In the genomic region with DNA sequence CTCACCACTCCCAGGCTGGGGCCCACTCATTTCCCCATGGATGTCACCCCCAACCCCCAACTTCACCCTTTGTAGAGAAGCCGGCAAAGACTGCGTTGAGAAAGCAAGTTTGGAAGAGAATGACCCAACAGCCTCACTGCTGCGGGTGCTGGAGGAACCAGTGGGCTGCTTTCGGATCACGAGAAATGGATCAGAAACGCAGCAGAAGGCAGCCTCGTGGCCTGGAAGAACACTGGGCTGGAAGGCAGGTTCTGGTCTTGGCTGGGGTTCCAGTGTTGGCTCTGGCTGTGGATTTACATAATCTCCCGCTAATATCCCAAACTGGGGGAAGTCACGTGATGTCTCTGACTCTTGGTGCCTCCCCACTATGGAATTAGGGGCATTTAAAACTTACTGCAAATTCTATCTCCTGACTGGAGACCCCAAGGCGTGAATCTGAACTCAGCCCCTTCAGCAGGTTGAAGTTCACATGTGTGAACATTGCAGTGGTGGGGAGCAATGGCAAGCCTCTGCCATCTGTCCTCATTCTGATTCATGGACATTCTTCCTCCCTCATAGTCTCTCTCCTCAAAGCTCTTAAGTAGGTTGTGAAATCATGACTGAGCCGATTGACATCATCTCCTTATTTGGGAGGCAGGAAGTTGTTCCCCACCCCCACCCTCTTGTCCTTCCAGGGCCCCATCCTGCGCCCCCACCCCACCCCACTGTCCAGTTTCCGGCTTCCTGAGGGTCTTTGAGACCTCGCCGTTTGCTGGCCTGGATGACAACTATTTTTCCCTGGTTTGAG, we compare ENCODE assay signal across 11 cellular contexts. TPM values are rescaled to one million over a fixed set of nuclear protein-coding genes. Genes with fewer than 3 reads are reported as not detected.
DNase-seq lines count a peak whose midpoint lies in the region; ATAC-seq and TF ChIP-seq lines count a peak whose summit lies in the region.
"Had no signal": no experiment of that assay in that cellular context is flagged by ENCODE, and none has a peak within 500 bp of the region (broad histone marks: within the 10 kb centered on the region; RNA-seq: fewer than 3 reads in every experiment).

No MANE protein-coding gene starts in this region.

- H3K4me3 ChIP-seq in skeletal muscle cell (ENCODE audit: low read depth, low read length): no peak overlapping the region
- no peak overlapping the region for H3K4me3 ChIP-seq in CD8-positive, alpha-beta T cell (ENCODE audit: low read depth, low read length)
- H3K4me3 ChIP-seq: SJSA1 had no signal

- no peaks in the 10 kb centered on the region for H3K36me3 Mint-ChIP-seq in CD8-positive, alpha-beta T cell

- H3K27ac ChIP-seq in CD8-positive, alpha-beta T cell (ENCODE audit: low read depth, low read length): no peak overlapping the region
- H3K27ac ChIP-seq: SJSA1 had no signal

- no peaks in the 10 kb centered on the region for H3K4me1 Mint-ChIP-seq in CD8-positive, alpha-beta T cell (ENCODE audit: low read depth)

- no peaks in the 10 kb centered on the region for H3K36me3 ChIP-seq in CD8-positive, alpha-beta T cell (ENCODE audit: insufficient read depth, low read length)
- H3K36me3 ChIP-seq: SJSA1 had no signal

- peak; percentile 53 for DNase-seq in H4 (ENCODE audit: low spot score)
- peak; percentile 28 for DNase-seq in astrocyte of the hippocampus (ENCODE audit: low read depth, low spot score)
- DNase-seq in left ventricle myocardium superior: peak; percentile 73
- DNase-seq in skeletal muscle cell (ENCODE audit: low read depth): peak; percentile 73
- no peak for DNase-seq in DMS53 (lab: John Stamatoyannopoulos, UW)
- no peak for DNase-seq in CD8-positive, alpha-beta T cell
- no peak for DNase-seq in GDM1 (lab: John Stamatoyannopoulos, UW)
- no peak for DNase-seq in activated CD4-positive, alpha-beta T cell treated with anti-CD3 and anti-CD28 coated beads for 1 hour
- DNase-seq: activated naive CD4-positive, alpha-beta T cell treated with anti-CD3 and anti-CD28 coated beads for 36 hours; DMS79 had no signal

- POLR2A ChIA-PET in CD8-positive, alpha-beta T cell (lab: Charles Lee): no interaction called here

- no peaks in the 10 kb centered on the region for H3K4me1 ChIP-seq in CD8-positive, alpha-beta T cell (ENCODE audit: insufficient read depth, low read length)

- no peak overlapping the region for H3K4me3 Mint-ChIP-seq in CD8-positive, alpha-beta T cell
- H3K4me3 Mint-ChIP-seq: activated naive CD4-positive, alpha-beta T cell treated with anti-CD3 and anti-CD28 coated beads for 36 hours had no signal

- no peak overlapping the region for H3K27ac Mint-ChIP-seq in CD8-positive, alpha-beta T cell
- H3K27ac Mint-ChIP-seq: activated naive CD4-positive, alpha-beta T cell treated with anti-CD3 and anti-CD28 coated beads for 36 hours had no signal

- H3K27me3 ChIP-seq in CD8-positive, alpha-beta T cell (ENCODE audit: insufficient read depth, low read length): peaks cover 9% of the 10 kb centered on the region
- H3K27me3 ChIP-seq: SJSA1 had no signal

- H3K9me3 Mint-ChIP-seq in CD8-positive, alpha-beta T cell: no peaks in the 10 kb centered on the region
- H3K9me3 Mint-ChIP-seq: activated naive CD4-positive, alpha-beta T cell treated with anti-CD3 and anti-CD28 coated beads for 36 hours had no signal

- CTCF ChIA-PET in CD8-positive, alpha-beta T cell (lab: Charles Lee): interaction anchor here (1.7 kb wide), 1 partner anchor 32 kb away, joined by 5 read pairs; no protein-coding TSS in a partner anchor

- intact Hi-C loops in left ventricle myocardium superior (cut with micrococcal nuclease): no loop called here
- intact Hi-C loops in CD8-positive, alpha-beta T cell (cut with DNase I, micrococcal nuclease): no loop called here

- ATAC-seq in left ventricle myocardium superior: peak; percentile 78
- no peak for ATAC-seq in CD8-positive, alpha-beta T cell

- H3K27me3 Mint-ChIP-seq in CD8-positive, alpha-beta T cell (ENCODE audit: low read depth): peaks cover 24% of the 10 kb centered on the region

- TF ChIP-seq CTCF in CD8-positive, alpha-beta T cell (IDR thresholded peaks at IDR 0.05): no peak

- H3K9me3 ChIP-seq in CD8-positive, alpha-beta T cell (ENCODE audit: low read length): no peaks in the 10 kb centered on the region

RNA-seq across cellular contexts. Expression of a gene that starts 37.0 kb away (rescaled TPM):
- 22.8 and 25.5 TPM in 2 replicates for total RNA-seq in H4 (2014; rRNA removed; shearing (Covaris generic))
- 256 TPM for total RNA-seq in left ventricle myocardium superior
- total RNA-seq in CD8-positive, alpha-beta T cell: not detected
- total RNA-seq: activated naive CD4-positive, alpha-beta T cell treated with anti-CD3 and anti-CD28 coated beads for 36 hours had no signal

Comparison
In these comparisons a context has a peak if more than half of its experiments do, and no peak if none do; other contexts are left out.
1. DNase-seq: peak in H4 (single experiment), astrocyte of the hippocampus (single experiment), left ventricle myocardium superior (single experiment) and skeletal muscle cell (single experiment); none in DMS53 (single experiment), CD8-positive, alpha-beta T cell (0 of 7), GDM1 (single experiment) and activated CD4-positive, alpha-beta T cell treated with anti-CD3 and anti-CD28 coated beads for 1 hour (single experiment).
2. RNA of a gene that starts 37.0 kb away (total RNA-seq): 256 TPM in left ventricle myocardium superior (single experiment) and 22.8 to 25.5 TPM in H4; not detected in CD8-positive, alpha-beta T cell; every median in the first group is over 10 times any median in the second.